In genomic region chr3:195817578-195818135, GRCh38 we compare ENCODE assay signal across 30 cellular contexts. TPM values are rescaled to one million over a fixed set of nuclear protein-coding genes. Genes with fewer than 3 reads are reported as not detected.
"Had no signal": no experiment of that assay in that cellular context is flagged by ENCODE, and none has a peak within 500 bp of the region (broad histone marks: within the 10 kb centered on the region; RNA-seq: fewer than 3 reads in every experiment).

No MANE protein-coding gene starts in this region.

- H3K9ac ChIP-seq: SK-N-SH had no signal

- H3K4me3 Mint-ChIP-seq: activated B cell treated with CpG ODN at 0.5 μM for 24 hours; activated CD4-positive, alpha-beta T cell treated with anti-CD3 and anti-CD28 coated beads for 36 hours; activated naive CD4-positive, alpha-beta T cell treated with anti-CD3 and anti-CD28 coated beads, Interleukin-2, amount 50 U/mL, for 24 hours; activated T-cell treated with anti-CD3 and anti-CD28 coated beads, Interleukin-2, amount 50 U/mL, for 72 hours; mesothelial cell of epicardium; naive thymus-derived CD8-positive, alpha-beta T cell had no signal

- H3K4me1 Mint-ChIP-seq: activated B cell treated with CpG ODN at 0.5 μM for 24 hours; activated CD4-positive, alpha-beta T cell treated with anti-CD3 and anti-CD28 coated beads for 36 hours; activated naive CD4-positive, alpha-beta T cell treated with anti-CD3 and anti-CD28 coated beads, Interleukin-2, amount 50 U/mL, for 24 hours had no signal

- H3K36me3 Mint-ChIP-seq: activated naive CD4-positive, alpha-beta T cell treated with anti-CD3 and anti-CD28 coated beads, Interleukin-2, amount 50 U/mL, for 24 hours; mesothelial cell of epicardium; naive thymus-derived CD8-positive, alpha-beta T cell had no signal

- H3K9me3 ChIP-seq: body of pancreas, sigmoid colon, SK-N-SH, thyroid gland had no signal

- ATAC-seq: activated CD4-positive, alpha-beta T cell treated with anti-CD3 and anti-CD28 coated beads for 36 hours; activated T-cell treated with anti-CD3 and anti-CD28 coated beads, Interleukin-2, amount 50 U/mL, for 72 hours; body of pancreas; esophagus mucosa; left ventricle myocardium superior; naive thymus-derived CD8-positive, alpha-beta T cell had no signal

- H3K4me1 ChIP-seq: body of pancreas, sigmoid colon, thyroid gland had no signal

- H3K27me3 Mint-ChIP-seq: activated CD4-positive, alpha-beta T cell treated with anti-CD3 and anti-CD28 coated beads for 36 hours; activated naive CD4-positive, alpha-beta T cell treated with anti-CD3 and anti-CD28 coated beads, Interleukin-2, amount 50 U/mL, for 24 hours had no signal

- H3K4me3 ChIP-seq: body of pancreas, cardiac muscle cell, hepatocyte, sigmoid colon, smooth muscle cell, thyroid gland had no signal

- H3K36me3 ChIP-seq: cardiac muscle cell, sigmoid colon, thyroid gland had no signal

- H3K27me3 ChIP-seq: cardiac muscle cell, hepatocyte, thyroid gland had no signal

- H3K27ac ChIP-seq: body of pancreas, cardiac muscle cell, hepatocyte, sigmoid colon, thyroid gland had no signal

- FAIRE-seq: endothelial cell of umbilical vein had no signal

- H3K27ac Mint-ChIP-seq: activated B cell treated with CpG ODN at 0.5 μM for 24 hours; activated CD4-positive, alpha-beta T cell treated with anti-CD3 and anti-CD28 coated beads for 36 hours; activated naive CD4-positive, alpha-beta T cell treated with anti-CD3 and anti-CD28 coated beads, Interleukin-2, amount 50 U/mL, for 24 hours; activated T-cell treated with anti-CD3 and anti-CD28 coated beads, Interleukin-2, amount 50 U/mL, for 72 hours; mesothelial cell of epicardium had no signal

- DNase-seq: activated B cell treated with CpG ODN at 0.5 μM for 24 hours; activated CD4-positive, alpha-beta T cell treated with anti-CD3 and anti-CD28 coated beads for 36 hours; activated CD4-positive, alpha-beta T cell treated with anti-CD3 and anti-CD28 coated beads, Interleukin-2, amount 50 U/mL, for 4 hours; activated effector memory CD4-positive, alpha-beta T cell treated with anti-CD3 and anti-CD28 coated beads, Interleukin-2, amount 50 U/mL, for 16 hours; activated T-cell treated with anti-CD3 and anti-CD28 coated beads, Interleukin-2, amount 50 U/mL, for 72 hours; anterior cingulate cortex; body of pancreas; dermis blood vessel endothelial cell; effector CD8-positive, alpha-beta T cell; foreskin melanocyte; left ventricle myocardium superior; mammary epithelial cell; naive thymus-derived CD8-positive, alpha-beta T cell; nucleus accumbens; retina; SK-N-SH; stimulated activated CD4-positive, alpha-beta T cell treated with anti-CD3 and anti-CD28 coated beads, Interleukin-2, amount 100 ng/mL, for 48 hours; stimulated activated CD8-positive, alpha-beta memory T cell treated with anti-CD3 and anti-CD28 coated beads, Interleukin-4, amount 100 ng/mL, for 48 hours; stimulated activated naive CD4-positive, alpha-beta T cell; substantia nigra; T-helper 9 cell; thyroid gland had no signal

- H3K9me3 Mint-ChIP-seq: activated B cell treated with CpG ODN at 0.5 μM for 24 hours; activated naive CD4-positive, alpha-beta T cell treated with anti-CD3 and anti-CD28 coated beads, Interleukin-2, amount 50 U/mL, for 24 hours; activated T-cell treated with anti-CD3 and anti-CD28 coated beads, Interleukin-2, amount 50 U/mL, for 72 hours; mesothelial cell of epicardium had no signal

RNA-seq across cellular contexts. Expression of gene MUC4, which starts 5.9 kb away (rescaled TPM):
- total RNA-seq: body of pancreas; cardiac muscle cell; endothelial cell of umbilical vein; left ventricle myocardium superior; mammary epithelial cell; naive thymus-derived CD8-positive, alpha-beta T cell; smooth muscle cell had no signal
- polyA plus RNA-seq: mammary epithelial cell; naive thymus-derived CD8-positive, alpha-beta T cell; smooth muscle cell had no signal
